Comparison of ENCODE assay signal across 21 cellular contexts in the genomic region with DNA sequence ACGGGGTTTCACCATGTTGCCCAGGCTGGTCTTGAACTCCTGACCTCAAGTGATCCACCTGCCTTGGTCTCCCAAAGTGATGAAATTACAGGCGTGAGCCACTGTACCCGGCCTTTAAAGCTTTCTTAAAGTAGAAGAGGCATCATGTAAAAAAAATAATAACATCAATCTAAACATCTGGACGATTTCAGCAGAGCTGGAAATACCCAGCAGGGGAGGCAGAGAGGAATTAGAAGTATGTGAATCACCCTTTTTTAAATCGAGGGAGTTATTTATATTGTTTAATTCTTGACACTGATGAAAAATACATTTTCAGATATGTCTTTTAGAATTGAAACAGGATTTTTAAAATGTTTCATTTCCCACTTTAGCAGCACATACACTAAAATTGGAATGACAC.
"Had no signal": no experiment of that assay in that cellular context is flagged by ENCODE, and none has a peak within 500 bp of the region (broad histone marks: within the 10 kb centered on the region; RNA-seq: fewer than 3 reads in every experiment).

No MANE protein-coding gene starts in this region.

- H3K4me3 ChIP-seq: Peyer's patch, SJSA1 had no signal

- H3K27ac ChIP-seq: brain microvascular endothelial cell, Peyer's patch, SJSA1 had no signal

- H3K27me3 ChIP-seq: Peyer's patch had no signal

- H3K9me3 ChIP-seq: Peyer's patch, SJSA1 had no signal

- DNase-seq: activated B cell treated with CpG ODN at 0.5 μM for 24 hours; activated CD4-positive, alpha-beta T cell treated with anti-CD3 and anti-CD28 coated beads for 1 hour; activated CD4-positive, alpha-beta T cell treated with anti-CD3 and anti-CD28 coated beads, Interleukin-2, amount 10 ng/mL, durations not matched to agents 24 days and 14 days; activated CD4-positive, alpha-beta T cell treated with anti-CD3 and anti-CD28 coated beads, Interleukin-2, amount 50 U/mL, for 48 hours; activated effector memory CD4-positive, alpha-beta T cell treated with Interleukin-2 at 50 U/mL for 16 hours; activated naive CD4-positive, alpha-beta T cell; activated T-cell treated with anti-CD3 and anti-CD28 coated beads for 4 hours; activated T-cell treated with anti-CD3 and anti-CD28 coated beads, Interleukin-2, amount 50 U/mL, for 72 hours; amygdala; brain microvascular endothelial cell; KG1; NCI-H1092 treated with DMSO at 0.1 percent for 48 hours; NCI-H1436; NCI-H1694 treated with DMSO at 0.1 percent for 48 hours; NCI-H2029 treated with DMSO at 0.1 percent for 48 hours; NCI-H524; SHP77; T-helper 17 cell; T-helper 9 cell had no signal

- H3K4me1 ChIP-seq: Peyer's patch, SJSA1 had no signal

- ATAC-seq: activated T-cell treated with anti-CD3 and anti-CD28 coated beads, Interleukin-2, amount 50 U/mL, for 72 hours; T-helper 17 cell had no signal

- H3K36me3 ChIP-seq: brain microvascular endothelial cell, Peyer's patch, SJSA1 had no signal
